Comparison of ENCODE assay signal across 18 cellular contexts in the genomic region with DNA sequence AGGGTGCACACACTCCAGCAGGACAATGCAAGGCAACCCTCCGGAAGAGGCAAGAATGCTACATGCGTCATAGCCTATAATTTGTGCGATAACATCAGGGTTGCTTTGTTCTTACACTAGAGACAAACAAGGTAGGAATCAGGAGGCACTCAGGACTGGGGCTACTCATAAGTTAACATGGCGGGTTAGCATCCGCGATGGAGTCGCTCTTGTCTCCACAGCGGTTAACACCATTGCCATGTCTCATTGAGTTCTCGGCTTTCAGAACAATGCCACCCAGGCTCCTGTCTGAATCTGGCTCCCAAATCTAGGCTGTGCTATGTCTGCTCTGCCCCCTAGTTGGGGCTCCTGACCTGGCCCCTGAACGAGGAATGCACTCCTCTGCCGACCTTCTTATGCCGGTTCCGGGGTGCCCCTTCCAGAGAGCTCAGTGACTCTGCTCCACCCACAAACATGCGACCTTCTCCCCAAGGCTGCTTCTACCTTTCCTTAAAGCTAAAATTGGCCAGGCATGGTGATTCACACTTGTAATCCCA. TPM values are rescaled to one million over a fixed set of nuclear protein-coding genes. Genes with fewer than 3 reads are reported as not detected.
DNase-seq lines count a peak whose midpoint lies in the region; ATAC-seq and TF ChIP-seq lines count a peak whose summit lies in the region.
"Had no signal": no experiment of that assay in that cellular context is flagged by ENCODE, and none has a peak within 500 bp of the region (broad histone marks: within the 10 kb centered on the region; RNA-seq: fewer than 3 reads in every experiment).

No MANE protein-coding gene starts in this region.

- no peak for TF ChIP-seq POLR2A in suprapubic skin (IDR thresholded peaks at IDR 0.05)

- H3K4me3 ChIP-seq in suprapubic skin: no peak overlapping the region
- H3K4me3 ChIP-seq: MG63 had no signal

- TF ChIP-seq EP300 in suprapubic skin (IDR thresholded peaks at IDR 0.05): no peak

- DNase-seq in NCI-H748 (lab: John Stamatoyannopoulos, UW; ENCODE audit: unreplicated experiment) (peak; percentile 2), NCI-H748 treated with DMSO at 0.1 percent for 48 hours (lab: John Stamatoyannopoulos, UW) (no peak), SK-N-DZ (ENCODE audit: low spot score) (peak; percentile 36), iPS-NIHi7 (ENCODE audit: extremely low spot score) (peak; percentile 16), suprapubic skin (ENCODE audit: low spot score in 2 of 2) (peak; percentile 34 to 41), SHP77 (lab: John Stamatoyannopoulos, UW) (no peak)
- DNase-seq in activated T-helper 2 cell treated with anti-CD3 and anti-CD28 coated beads, Interferon-gamma antibody, Interleukin-2, Interleukin-4, amounts not matched to agents 10 μg/mL and 5 μg/mL and 100 μg/mL, durations not matched to agents 14 hours and 24 hours and 36 hours (ENCODE audit: low spot score): no peak
- DNase-seq: CD8-positive, alpha-beta memory T cell; DND-41; GF-D8; MG63; NCI-H1092 treated with DMSO at 0.1 percent for 48 hours; NCI-H187 treated with DMSO at 0.1 percent for 48 hours; NCI-H2171 had no signal

- H3K36me3 ChIP-seq in suprapubic skin: no peaks in the 10 kb centered on the region
- H3K36me3 ChIP-seq: MG63 had no signal

- H3K9me3 ChIP-seq in suprapubic skin: no peaks in the 10 kb centered on the region
- H3K9me3 ChIP-seq: MG63 had no signal

- peaks cover 41% of the 10 kb centered on the region for H3K27me3 ChIP-seq in suprapubic skin
- H3K27me3 ChIP-seq: MG63 had no signal

- WGBS in suprapubic skin: 87% methylated on average over 14 of the region's 14 CpGs

- no peaks in the 10 kb centered on the region for H3K4me1 Mint-ChIP-seq in activated T-helper 2 cell treated with anti-CD3 and anti-CD28 coated beads, Interferon-gamma antibody, Interleukin-2, Interleukin-4, amounts not matched to agents 10 μg/mL and 5 μg/mL and 100 μg/mL, durations not matched to agents 14 hours and 24 hours and 36 hours (ENCODE audit: low read depth)
- H3K4me1 Mint-ChIP-seq: CD8-positive, alpha-beta memory T cell had no signal

- no peak for TF ChIP-seq CTCF in suprapubic skin (IDR thresholded peaks at IDR 0.05)

- no peaks in the 10 kb centered on the region for H3K36me3 Mint-ChIP-seq in activated T-helper 2 cell treated with anti-CD3 and anti-CD28 coated beads, Interferon-gamma antibody, Interleukin-2, Interleukin-4, amounts not matched to agents 10 μg/mL and 5 μg/mL and 100 μg/mL, durations not matched to agents 14 hours and 24 hours and 36 hours (ENCODE audit: low read depth)
- H3K36me3 Mint-ChIP-seq: CD8-positive, alpha-beta memory T cell had no signal

- no peak overlapping the region for H3K4me3 Mint-ChIP-seq in activated T-helper 2 cell treated with anti-CD3 and anti-CD28 coated beads, Interferon-gamma antibody, Interleukin-2, Interleukin-4, amounts not matched to agents 10 μg/mL and 5 μg/mL and 100 μg/mL, durations not matched to agents 14 hours and 24 hours and 36 hours (ENCODE audit: low read depth)
- H3K4me3 Mint-ChIP-seq: CD8-positive, alpha-beta memory T cell had no signal

- ATAC-seq in GM19455 (IDR thresholded peaks at IDR 0.05; ENCODE audit: unreplicated experiment): no peak

- H3K27me3 Mint-ChIP-seq in activated T-helper 2 cell treated with anti-CD3 and anti-CD28 coated beads, Interferon-gamma antibody, Interleukin-2, Interleukin-4, amounts not matched to agents 10 μg/mL and 5 μg/mL and 100 μg/mL, durations not matched to agents 14 hours and 24 hours and 36 hours (ENCODE audit: low read depth): peaks cover 40% of the 10 kb centered on the region

- H3K9me3 Mint-ChIP-seq in activated T-helper 2 cell treated with anti-CD3 and anti-CD28 coated beads, Interferon-gamma antibody, Interleukin-2, Interleukin-4, amounts not matched to agents 10 μg/mL and 5 μg/mL and 100 μg/mL, durations not matched to agents 14 hours and 24 hours and 36 hours: no peaks in the 10 kb centered on the region
- H3K9me3 Mint-ChIP-seq: CD8-positive, alpha-beta memory T cell had no signal

- no peak overlapping the region for H3K27ac ChIP-seq in suprapubic skin
- H3K27ac ChIP-seq: 22Rv1, HL-60, KMS-11 had no signal

- H3K27ac Mint-ChIP-seq in activated T-helper 2 cell treated with anti-CD3 and anti-CD28 coated beads, Interferon-gamma antibody, Interleukin-2, Interleukin-4, amounts not matched to agents 10 μg/mL and 5 μg/mL and 100 μg/mL, durations not matched to agents 14 hours and 24 hours and 36 hours: no peak overlapping the region

- H3K4me1 ChIP-seq in suprapubic skin: no peaks in the 10 kb centered on the region

- intact Hi-C loops in activated T-helper 2 cell treated with anti-CD3 and anti-CD28 coated beads, Interferon-gamma antibody, Interleukin-2, Interleukin-4, amounts not matched to agents 10 μg/mL and 5 μg/mL and 100 μg/mL, durations not matched to agents 14 hours and 24 hours and 36 hours (cut with micrococcal nuclease): no loop called here

RNA-seq across cellular contexts. Expression of a gene that starts 24.9 kb away (rescaled TPM):
- polyA plus RNA-seq in SK-N-DZ (2014; cell fraction: cytosol; rRNA removed): 16.9 and 18.3 TPM in 2 replicates
- 22.1 and 32.0 TPM in 2 replicates for polyA plus RNA-seq in SK-N-DZ (2014; cell fraction: nucleus; rRNA removed)
- total RNA-seq in suprapubic skin: 10 to 100 TPM; 11.6 to 41.4 (median 15.6) TPM
- total RNA-seq in activated T-helper 2 cell treated with anti-CD3 and anti-CD28 coated beads, Interferon-gamma antibody, Interleukin-2, Interleukin-4, amounts not matched to agents 10 μg/mL and 5 μg/mL and 100 μg/mL, durations not matched to agents 14 hours and 24 hours and 36 hours: 32.2 and 34.0 TPM in 2 replicates

Comparison
In these comparisons a context has a peak if more than half of its experiments do, and no peak if none do; other contexts are left out.
1. DNase-seq: peak in NCI-H748 (single experiment), SK-N-DZ (single experiment), iPS-NIHi7 (single experiment) and suprapubic skin (2 of 2); none in NCI-H748 treated with DMSO at 0.1 percent for 48 hours (single experiment), SHP77 (0 of 2) and activated T-helper 2 cell treated with anti-CD3 and anti-CD28 coated beads, Interferon-gamma antibody, Interleukin-2, Interleukin-4, amounts not matched to agents 10 μg/mL and 5 μg/mL and 100 μg/mL, durations not matched to agents 14 hours and 24 hours and 36 hours (single experiment).